8 cellular contexts compared by ENCODE assay signal in genomic region chr19:16435238-16435911, GRCh38. TPM values are rescaled to one million over a fixed set of nuclear protein-coding genes. Genes with fewer than 3 reads are reported as not detected.
DNase-seq lines count a peak whose midpoint lies in the region; ATAC-seq and TF ChIP-seq lines count a peak whose summit lies in the region.

No MANE protein-coding gene starts in this region.

- DNase-seq in AG09319 (ENCODE audit: extremely low read depth, low read depth) (peak; percentile 55), RPMI8226 (peak; percentile 82), fibroblast of villous mesenchyme (ENCODE audit: low read depth) (peak; percentile 98), osteoblast (ENCODE audit: insufficient read length, low spot score, missing footprints) (peak; percentile 97), NCI-H146 treated with DMSO at 0.1 percent for 48 hours (lab: John Stamatoyannopoulos, UW; ENCODE audit: unreplicated experiment) (no peak), NCI-H1930 (lab: John Stamatoyannopoulos, UW) (no peak)

- TF ChIP-seq CTCF in AG09319 (IDR thresholded peaks at IDR 0.05; ENCODE audit: low read depth, low read length): no peak
- TF ChIP-seq CTCF in fibroblast of villous mesenchyme (IDR thresholded peaks at IDR 0.05; ENCODE audit: insufficient read depth, low read depth, low read length): no peak
- TF ChIP-seq CTCF in osteoblast (IDR thresholded peaks at IDR 0.05; ENCODE audit: extremely low read depth, low read depth, low read length): no peak

- H3K9me3 ChIP-seq in osteoblast (ENCODE audit: low read depth, low read length): no peaks in the 10 kb centered on the region

- no peaks in the 10 kb centered on the region for H3K27me3 ChIP-seq in osteoblast (ENCODE audit: insufficient read depth, low read length)

- H3K79me2 ChIP-seq in osteoblast (ENCODE audit: insufficient read depth, low read length): no peaks in the 10 kb centered on the region

- peaks cover 35% of the 10 kb centered on the region for H3K36me3 ChIP-seq in osteoblast (ENCODE audit: insufficient read depth, low read length)

- H3K4me3 ChIP-seq in fibroblast of villous mesenchyme (ENCODE audit: low read depth, low read length): no peak overlapping the region
- peak overlapping the region; percentile 19 for H3K4me3 ChIP-seq in osteoblast (ENCODE audit: insufficient read depth, low read length)

- H4K20me1 ChIP-seq in osteoblast (ENCODE audit: insufficient read depth, low read length): peaks cover 9% of the 10 kb centered on the region

- H3K4me1 ChIP-seq in osteoblast (ENCODE audit: insufficient read depth, low read length): peaks cover 25% of the 10 kb centered on the region

- H2AFZ ChIP-seq in osteoblast (ENCODE audit: low read length): no peak overlapping the region

- ATAC-seq in HG02571 (IDR thresholded peaks at IDR 0.05; ENCODE audit: unreplicated experiment): no peak
- no peak for ATAC-seq in GM21515 (IDR thresholded peaks at IDR 0.05; ENCODE audit: unreplicated experiment)

- H3K27ac ChIP-seq in osteoblast (ENCODE audit: low read depth, low read length): peak overlapping the region; percentile 87

- H3K4me2 ChIP-seq in osteoblast (ENCODE audit: insufficient read depth, low read length): peak overlapping the region; percentile 64

RNA-seq across cellular contexts. Expression of gene EPS15L1, which starts 36.4 kb away (rescaled TPM):
- total RNA-seq in fibroblast of villous mesenchyme (16.1 and 18.6 TPM in 2 replicates), osteoblast (13.8 and 15.2 TPM in 2 replicates)

Comparison
In these comparisons a context has a peak if more than half of its experiments do, and no peak if none do; other contexts are left out.
1. DNase-seq: peak in AG09319 (single experiment), RPMI8226 (single experiment), fibroblast of villous mesenchyme (single experiment) and osteoblast (single experiment); none in NCI-H146 treated with DMSO at 0.1 percent for 48 hours (single experiment) and NCI-H1930 (0 of 2).